Comparison of ENCODE assay signal across 16 cellular contexts in the genomic region with DNA sequence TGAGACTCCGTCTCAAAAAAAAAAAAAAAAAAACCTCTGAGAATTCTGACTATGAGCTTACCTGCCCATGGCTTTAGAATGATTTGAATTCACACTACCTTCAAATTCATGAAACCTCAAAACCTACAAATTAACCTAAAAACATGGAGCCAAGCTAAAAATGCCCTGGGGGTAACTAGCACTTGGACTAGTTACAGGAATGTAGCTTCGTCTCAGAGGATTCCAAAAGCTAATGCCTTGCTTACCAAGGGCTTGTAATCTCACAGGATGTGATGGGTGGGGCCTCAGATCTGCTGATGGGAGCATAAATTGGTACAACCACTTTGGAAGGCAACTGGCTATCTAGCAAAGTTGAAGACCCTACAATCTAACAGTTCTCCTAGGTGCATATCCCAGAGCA.
A peak's percentile ranks its signal among the peaks of the same experiment; 100 is the strongest.
DNase-seq lines count a peak whose midpoint lies in the region; ATAC-seq, FAIRE-seq and TF ChIP-seq lines count a peak whose summit lies in the region.
"Had no signal": no experiment of that assay in that cellular context is flagged by ENCODE, and none has a peak within 500 bp of the region (broad histone marks: within the 10 kb centered on the region; RNA-seq: fewer than 3 reads in every experiment).

No MANE protein-coding gene starts in this region.

- FAIRE-seq in A549 (lab: Jason Lieb, UNC): no peak
- FAIRE-seq: H1 had no signal

- H2BK15ac ChIP-seq in IMR-90 (ENCODE audit: low read depth, low read length): no peak overlapping the region
- no peak overlapping the region for H2BK15ac ChIP-seq in mesendoderm (replicated peaks; ENCODE audit: low read depth)

- POLR2A ChIA-PET in A549 (lab: Yijun Ruan, JAX) (no interaction called here), IMR-90 (lab: Charles Lee; ENCODE audit: unreplicated experiment) (no interaction called here)

- no peak for TF ChIP-seq EP300 in A549 (IDR thresholded peaks at IDR 0.05)

- no peak for TF ChIP-seq RAD21 in A549 (conservative IDR thresholded peaks at IDR 0.05 in 1 of 2, IDR thresholded peaks at IDR 0.05 in 1 of 2)
- no peak for TF ChIP-seq RAD21 in IMR-90 (IDR thresholded peaks at IDR 0.05; ENCODE audit: low read length)

- in situ Hi-C loops in IMR-90 (cut with MboI; ENCODE audit: low sequenced_read_pairs): no loop called here

- H3K79me2 ChIP-seq in mesendoderm (ENCODE audit: control insufficient read depth, insufficient read depth, low read length): no peaks in the 10 kb centered on the region

- H3K4me2 ChIP-seq in A549: no peak overlapping the region
- no peak overlapping the region for H3K4me2 ChIP-seq in IMR-90 (ENCODE audit: low read depth, low read length)
- H3K4me2 ChIP-seq in mesendoderm (ENCODE audit: low read length): no peak overlapping the region
- H3K4me2 ChIP-seq: BLaER1 had no signal

- H3K36me3 ChIP-seq in IMR-90 (ENCODE audit: control insufficient read depth, insufficient read depth, low read length) (no peaks in the 10 kb centered on the region), mesendoderm (ENCODE audit: control insufficient read depth, insufficient read depth, low read length) (no peaks in the 10 kb centered on the region)

- intact Hi-C loops in IMR-90 (cut with micrococcal nuclease): no loop called here

- no peak for TF ChIP-seq POLR2A in A549 (IDR thresholded peaks at IDR 0.05; ENCODE audit: low read length)
- TF ChIP-seq POLR2A in IMR-90 (IDR thresholded peaks at IDR 0.05; ENCODE audit: low read depth, low read length): no peak

- no peak overlapping the region for H4K8ac ChIP-seq in IMR-90 (ENCODE audit: low read depth in 2 of 2, low read length in 2 of 2)
- no peak overlapping the region for H4K8ac ChIP-seq in mesendoderm (ENCODE audit: low read depth, low read length)

- H3K27ac ChIP-seq in A549 (no peak overlapping the region), IMR-90 (ENCODE audit: insufficient read depth, low read length) (no peak overlapping the region), mesendoderm (ENCODE audit: low read depth, low read length) (no peak overlapping the region)
- H3K27ac ChIP-seq: 22Rv1, BLaER1 had no signal

- H3K79me1 ChIP-seq in IMR-90 (ENCODE audit: low read depth in 1 of 2, low read length in 2 of 2) (no peaks in the 10 kb centered on the region), mesendoderm (ENCODE audit: low read length) (no peaks in the 10 kb centered on the region)

- no peak overlapping the region for H3K23ac ChIP-seq in IMR-90 (ENCODE audit: low read depth, low read length)
- no peak overlapping the region for H3K23ac ChIP-seq in mesendoderm (ENCODE audit: low read length)

- H4K20me1 ChIP-seq in IMR-90 (ENCODE audit: insufficient read depth, low read length): no peaks in the 10 kb centered on the region
- H4K20me1 ChIP-seq: BLaER1 had no signal

- H3K4me3 ChIP-seq in A549 (no peak overlapping the region), IMR-90 (ENCODE audit: insufficient read depth, low read depth, low read length) (no peak overlapping the region), mesendoderm (ENCODE audit: low read length) (no peak overlapping the region)
- H3K4me3 ChIP-seq: BLaER1, HAP-1 had no signal

- WGBS in A549 (ENCODE audit: missing lambda C conversion rate): 84% methylated on average over 2 of the region's 2 CpGs
- 100% methylated on average over 1 of the region's 2 CpGs; no CpG with 5 or more reads in 1 of the 2 experiments for WGBS in IMR-90 (ENCODE audit: extremely low coverage in 2 of 2, insufficient read length in 1 of 2), 2 experiments
- no CpG with 5 or more reads among the region's 2 CpGs for WGBS in mesendoderm (ENCODE audit: extremely low coverage, insufficient coverage, low lambda C conversion rate)

- no peak overlapping the region for H2BK120ac ChIP-seq in IMR-90 (ENCODE audit: low read depth, low read length)
- no peak overlapping the region for H2BK120ac ChIP-seq in mesendoderm (ENCODE audit: low read depth, low read length)

- DNase-seq in A549 (ENCODE audit: low read depth in 1 of 2, low spot score in 1 of 2): no peak
- no peak for DNase-seq in IMR-90
- peak; percentile 29 for DNase-seq in RPMI7951 (ENCODE audit: low read depth)
- DNase-seq in mesendoderm: peak; percentile 60
- no peak for DNase-seq in SIG-M5 treated with dmso at 0.1 percent for 504 hours (lab: John Stamatoyannopoulos, UW; ENCODE audit: unreplicated experiment)
- no peak for DNase-seq in effector CD4-positive, alpha-beta T cell
- DNase-seq: CD4-positive, alpha-beta memory T cell; DMS 273 treated with DMSO at 0.1 percent for 48 hours; DMS53; DND-41; GF-D8 had no signal

- H2AFZ ChIP-seq in IMR-90 (replicated peaks; ENCODE audit: low read length, poor library complexity): no peak overlapping the region

- no peaks in the 10 kb centered on the region for H3K9me1 ChIP-seq in IMR-90 (ENCODE audit: insufficient read depth, low read length)

- H3K27me3 ChIP-seq in IMR-90 (ENCODE audit: control insufficient read depth, insufficient read depth, low read length) (no peaks in the 10 kb centered on the region), mesendoderm (ENCODE audit: insufficient read depth, low read length, poor library complexity) (no peaks in the 10 kb centered on the region)
- H3K27me3 ChIP-seq: BLaER1 had no signal

- H3K9me3 ChIP-seq in A549 (no peaks in the 10 kb centered on the region), IMR-90 (ENCODE audit: control insufficient read depth, insufficient read depth, low read length) (peaks cover 3% of the 10 kb centered on the region; the same call in 1 of the 2 replicates)
- H3K9me3 ChIP-seq: HAP-1 had no signal

- no peak overlapping the region for H3K4ac ChIP-seq in IMR-90 (ENCODE audit: low read depth, low read length)
- no peak overlapping the region for H3K4ac ChIP-seq in mesendoderm (ENCODE audit: low read depth, low read length)

- CTCF ChIA-PET in A549 (lab: Yijun Ruan, JAX): interaction anchor here (0.9 kb wide), 1 partner anchor 190 kb away, joined by 3 read pairs; no protein-coding TSS in a partner anchor
- CTCF ChIA-PET in IMR-90 (lab: Yijun Ruan, JAX): interaction anchor here (1.2 kb wide), 1 partner anchor 11 kb away, joined by 4 read pairs; no protein-coding TSS in a partner anchor

- no peak overlapping the region for H2BK5ac ChIP-seq in IMR-90 (ENCODE audit: low read depth, low read length, poor library complexity, severe bottlenecking)
- no peak overlapping the region for H2BK5ac ChIP-seq in mesendoderm (ENCODE audit: low read length)

- no peak overlapping the region for H2BK20ac ChIP-seq in IMR-90 (ENCODE audit: low read depth, low read length)

- TF ChIP-seq CTCF in A549 (IDR thresholded peaks at IDR 0.05) (no peak), IMR-90 (conservative IDR thresholded peaks at IDR 0.05; ENCODE audit: low read depth, low read length) (no peak)

- dilution Hi-C loops in IMR-90 (cut with HindIII; ENCODE audit: low sequenced_read_pairs, unreplicated experiment): no loop called here

- H3K56ac ChIP-seq in IMR-90 (ENCODE audit: extremely low read depth, insufficient read depth, low read length): no peak overlapping the region
- H3K56ac ChIP-seq in mesendoderm (ENCODE audit: low read length): no peak overlapping the region

- H3K14ac ChIP-seq in IMR-90 (replicated peaks; ENCODE audit: low read depth, low read length): no peak overlapping the region

- no peak overlapping the region for H3K9ac ChIP-seq in IMR-90 (ENCODE audit: low read depth, low read length)
- H3K9ac ChIP-seq in mesendoderm (ENCODE audit: low read length): no peak overlapping the region
- H3K9ac ChIP-seq: BLaER1 had no signal

- no peak overlapping the region for H4K91ac ChIP-seq in IMR-90 (ENCODE audit: insufficient read depth, low read depth, low read length)

- H3K18ac ChIP-seq in IMR-90 (ENCODE audit: low read depth, low read length) (no peak overlapping the region), mesendoderm (ENCODE audit: low read length) (no peak overlapping the region)

- ATAC-seq in A549 (no peak), IMR-90 (ENCODE audit: low read depth) (no peak), GM21528 (IDR thresholded peaks at IDR 0.05; ENCODE audit: low FRiP score, unreplicated experiment) (no peak)

- no peaks in the 10 kb centered on the region for H3K4me1 ChIP-seq in A549
- no peaks in the 10 kb centered on the region for H3K4me1 ChIP-seq in IMR-90 (ENCODE audit: control insufficient read depth, insufficient read depth, low read length)
- H3K4me1 ChIP-seq in mesendoderm (ENCODE audit: control insufficient read depth, low read depth, low read length): no peaks in the 10 kb centered on the region
- H3K4me1 ChIP-seq: BLaER1, HAP-1 had no signal

- no peak overlapping the region for H2AK9ac ChIP-seq in IMR-90 (replicated peaks; ENCODE audit: low read depth, low read length, poor library complexity)

- no TSS peak for BruUV-seq in IMR-90 (replicated peaks; lab: Mats Ljungman, UMichigan)

- H4K5ac ChIP-seq in IMR-90 (ENCODE audit: low read depth, low read length) (no peak overlapping the region), mesendoderm (ENCODE audit: low read length) (no peak overlapping the region)

- H2AK5ac ChIP-seq in IMR-90 (ENCODE audit: low read depth, low read length): no peak overlapping the region
- H2AK5ac ChIP-seq in mesendoderm (ENCODE audit: low read length): no peak overlapping the region

TF ChIP-seq in A549, 52 proteins besides CTCF, POLR2A, EP300 and RAD21:
- TF ChIP-seq NFE2L2 (conservative IDR thresholded peaks at IDR 0.05; ENCODE audit: low read length) (no peak), MAFK (IDR thresholded peaks at IDR 0.05; ENCODE audit: partially characterized antibody) (peak; percentile 31)

TF ChIP-seq in IMR-90, 13 proteins besides CTCF, POLR2A, EP300 and RAD21:
- TF ChIP-seq MAFK (IDR thresholded peaks at IDR 0.05; ENCODE audit: low read depth, low read length) (peak; percentile 32; the same call in 1 of the 2 replicates), CHD1 (IDR thresholded peaks at IDR 0.05; ENCODE audit: low read depth, low read length) (no peak), CEBPB (IDR thresholded peaks at IDR 0.05; ENCODE audit: low read depth, low read length) (no peak), NFE2L2 (IDR thresholded peaks at IDR 0.05; ENCODE audit: low read depth, low read length) (no peak)

Comparison
In these comparisons a context has a peak if more than half of its experiments do, and no peak if none do; other contexts are left out.
1. DNase-seq: peak in RPMI7951 (single experiment) and mesendoderm (single experiment); none in A549 (0 of 2), IMR-90 (single experiment), SIG-M5 treated with dmso at 0.1 percent for 504 hours (single experiment) and effector CD4-positive, alpha-beta T cell (single experiment).